In genomic region chr17:2084766-2085647, GRCh38 we compare ENCODE assay signal across 1 cellular context.
TF ChIP-seq lines count a peak whose summit lies in the region.

No MANE protein-coding gene starts in this region.

TF ChIP-seq in GM23338, 12 proteins besides CTCF, POLR2A, EP300 and RAD21 (continued from another document):
- TF ChIP-seq ETS1 (IDR thresholded peaks at IDR 0.05) (no peak), STAT1 (IDR thresholded peaks at IDR 0.05; ENCODE audit: unreplicated experiment) (no peak), POLR2AphosphoS5 (IDR thresholded peaks at IDR 0.05; ENCODE audit: low read depth) (no peak), EZH2phosphoT487 (IDR thresholded peaks at IDR 0.05; ENCODE audit: unreplicated experiment) (no peak), NANOG (IDR thresholded peaks at IDR 0.05; ENCODE audit: borderline replicate concordance) (no peak), ZNF331 (CRISPR knock-in tag; IDR thresholded peaks at IDR 0.05; ENCODE audit: low read depth) (no peak), REST (IDR thresholded peaks at IDR 0.05; ENCODE audit: unreplicated experiment) (no peak)
- TF ChIP-seq, protein P1, sequence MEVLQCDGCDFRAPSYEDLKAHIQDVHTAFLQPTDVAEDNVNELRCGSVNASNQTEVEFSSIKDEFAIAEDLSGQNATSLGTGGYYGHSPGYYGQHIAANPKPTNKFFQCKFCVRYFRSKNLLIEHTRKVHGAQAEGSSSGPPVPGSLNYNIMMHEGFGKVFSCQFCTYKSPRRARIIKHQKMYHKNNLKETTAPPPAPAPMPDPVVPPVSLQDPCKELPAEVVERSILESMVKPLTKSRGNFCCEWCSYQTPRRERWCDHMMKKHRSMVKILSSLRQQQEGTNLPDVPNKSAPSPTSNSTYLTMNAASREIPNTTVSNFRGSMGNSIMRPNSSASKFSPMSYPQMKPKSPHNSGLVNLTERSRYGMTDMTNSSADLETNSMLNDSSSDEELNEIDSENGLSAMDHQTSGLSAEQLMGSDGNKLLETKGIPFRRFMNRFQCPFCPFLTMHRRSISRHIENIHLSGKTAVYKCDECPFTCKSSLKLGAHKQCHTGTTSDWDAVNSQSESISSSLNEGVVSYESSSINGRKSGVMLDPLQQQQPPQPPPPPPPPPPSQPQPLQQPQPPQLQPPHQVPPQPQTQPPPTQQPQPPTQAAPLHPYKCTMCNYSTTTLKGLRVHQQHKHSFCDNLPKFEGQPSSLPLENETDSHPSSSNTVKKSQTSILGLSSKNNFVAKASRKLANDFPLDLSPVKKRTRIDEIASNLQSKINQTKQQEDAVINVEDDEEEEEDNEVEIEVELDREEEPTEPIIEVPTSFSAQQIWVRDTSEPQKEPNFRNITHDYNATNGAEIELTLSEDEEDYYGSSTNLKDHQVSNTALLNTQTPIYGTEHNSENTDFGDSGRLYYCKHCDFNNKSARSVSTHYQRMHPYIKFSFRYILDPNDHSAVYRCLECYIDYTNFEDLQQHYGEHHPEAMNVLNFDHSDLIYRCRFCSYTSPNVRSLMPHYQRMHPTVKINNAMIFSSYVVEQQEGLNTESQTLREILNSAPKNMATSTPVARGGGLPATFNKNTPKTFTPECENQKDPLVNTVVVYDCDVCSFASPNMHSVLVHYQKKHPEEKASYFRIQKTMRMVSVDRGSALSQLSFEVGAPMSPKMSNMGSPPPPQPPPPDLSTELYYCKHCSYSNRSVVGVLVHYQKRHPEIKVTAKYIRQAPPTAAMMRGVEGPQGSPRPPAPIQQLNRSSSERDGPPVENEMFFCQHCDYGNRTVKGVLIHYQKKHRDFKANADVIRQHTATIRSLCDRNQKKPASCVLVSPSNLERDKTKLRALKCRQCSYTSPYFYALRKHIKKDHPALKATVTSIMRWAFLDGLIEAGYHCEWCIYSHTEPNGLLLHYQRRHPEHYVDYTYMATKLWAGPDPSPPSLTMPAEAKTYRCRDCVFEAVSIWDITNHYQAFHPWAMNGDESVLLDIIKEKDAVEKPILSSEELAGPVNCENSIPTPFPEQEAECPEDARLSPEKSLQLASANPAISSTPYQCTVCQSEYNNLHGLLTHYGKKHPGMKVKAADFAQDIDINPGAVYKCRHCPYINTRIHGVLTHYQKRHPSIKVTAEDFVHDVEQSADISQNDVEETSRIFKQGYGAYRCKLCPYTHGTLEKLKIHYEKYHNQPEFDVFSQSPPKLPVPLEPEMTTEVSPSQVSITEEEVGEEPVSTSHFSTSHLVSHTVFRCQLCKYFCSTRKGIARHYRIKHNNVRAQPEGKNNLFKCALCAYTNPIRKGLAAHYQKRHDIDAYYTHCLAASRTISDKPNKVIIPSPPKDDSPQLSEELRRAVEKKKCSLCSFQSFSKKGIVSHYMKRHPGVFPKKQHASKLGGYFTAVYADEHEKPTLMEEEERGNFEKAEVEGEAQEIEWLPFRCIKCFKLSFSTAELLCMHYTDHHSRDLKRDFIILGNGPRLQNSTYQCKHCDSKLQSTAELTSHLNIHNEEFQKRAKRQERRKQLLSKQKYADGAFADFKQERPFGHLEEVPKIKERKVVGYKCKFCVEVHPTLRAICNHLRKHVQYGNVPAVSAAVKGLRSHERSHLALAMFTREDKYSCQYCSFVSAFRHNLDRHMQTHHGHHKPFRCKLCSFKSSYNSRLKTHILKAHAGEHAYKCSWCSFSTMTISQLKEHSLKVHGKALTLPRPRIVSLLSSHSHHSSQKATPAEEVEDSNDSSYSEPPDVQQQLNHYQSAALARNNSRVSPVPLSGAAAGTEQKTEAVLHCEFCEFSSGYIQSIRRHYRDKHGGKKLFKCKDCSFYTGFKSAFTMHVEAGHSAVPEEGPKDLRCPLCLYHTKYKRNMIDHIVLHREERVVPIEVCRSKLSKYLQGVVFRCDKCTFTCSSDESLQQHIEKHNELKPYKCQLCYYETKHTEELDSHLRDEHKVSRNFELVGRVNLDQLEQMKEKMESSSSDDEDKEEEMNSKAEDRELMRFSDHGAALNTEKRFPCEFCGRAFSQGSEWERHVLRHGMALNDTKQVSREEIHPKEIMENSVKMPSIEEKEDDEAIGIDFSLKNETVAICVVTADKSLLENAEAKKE (CRISPR knock-in tag; IDR thresholded peaks at IDR 0.05), result no peak
